8 cellular contexts compared by ENCODE assay signal in genomic region chr4:37454263-37454800, GRCh38.
DNase-seq lines count a peak whose midpoint lies in the region; ATAC-seq and TF ChIP-seq lines count a peak whose summit lies in the region.

No MANE protein-coding gene starts in this region.

- intact Hi-C loops in ovary (cut with DNase I) = no loop called here

- TF ChIP-seq CTCF in Loucy (conservative IDR thresholded peaks at IDR 0.05; ENCODE audit: low read length) (no peak), epithelial cell of esophagus (IDR thresholded peaks at IDR 0.05; ENCODE audit: insufficient read depth, low read depth, low read length, missing control alignments) (no peak), ovary (IDR thresholded peaks at IDR 0.05) (no peak)

- no peak overlapping the region for H3K4me3 ChIP-seq in CD4-positive, CD25-positive, alpha-beta regulatory T cell (ENCODE audit: low read depth, low read length)
- peak overlapping the region; percentile 37 for H3K4me3 ChIP-seq in Loucy (ENCODE audit: low read length, poor library complexity, severe bottlenecking)
- peak overlapping the region; percentile 39 for H3K4me3 ChIP-seq in epithelial cell of esophagus (ENCODE audit: low read length)
- peak overlapping the region; percentile 47 for H3K4me3 ChIP-seq in ovary

- peaks cover 85% of the 10 kb centered on the region for H3K27me3 Mint-ChIP-seq in CD4-positive, CD25-positive, alpha-beta regulatory T cell
- peaks cover 78% of the 10 kb centered on the region for H3K27me3 Mint-ChIP-seq in activated T-cell treated with anti-CD3 and anti-CD28 coated beads, Interleukin-2, amount 50 U/mL, for 24 hours

- H3K4me1 Mint-ChIP-seq in CD4-positive, CD25-positive, alpha-beta regulatory T cell = peaks cover 0 to 13% (median 2%) of the 10 kb centered on the region in 4 donors
- peaks cover 14% of the 10 kb centered on the region for H3K4me1 Mint-ChIP-seq in activated T-cell treated with anti-CD3 and anti-CD28 coated beads, Interleukin-2, amount 50 U/mL, for 24 hours (ENCODE audit: low read depth)

- no peak overlapping the region for H3K27ac ChIP-seq in CD4-positive, CD25-positive, alpha-beta regulatory T cell (ENCODE audit: insufficient read depth, low read length, poor library complexity, severe bottlenecking)
- no peak overlapping the region for H3K27ac ChIP-seq in ovary

- H3K9me3 Mint-ChIP-seq in CD4-positive, CD25-positive, alpha-beta regulatory T cell = peaks cover 0 to 1% (median 0%) of the 10 kb centered on the region in 7 donors
- H3K9me3 Mint-ChIP-seq in activated T-cell treated with anti-CD3 and anti-CD28 coated beads, Interleukin-2, amount 50 U/mL, for 24 hours = no peaks in the 10 kb centered on the region

- H3K27me3 ChIP-seq in CD4-positive, CD25-positive, alpha-beta regulatory T cell (ENCODE audit: control insufficient read depth, insufficient read depth, low read length) = peaks cover 28% of the 10 kb centered on the region
- H3K27me3 ChIP-seq in Loucy (ENCODE audit: insufficient read depth, low read length, poor library complexity, severe bottlenecking) (peaks cover 17% of the 10 kb centered on the region), ovary (no peaks in the 10 kb centered on the region)

- no peak overlapping the region for H3K27ac Mint-ChIP-seq in CD4-positive, CD25-positive, alpha-beta regulatory T cell
- no peak overlapping the region for H3K27ac Mint-ChIP-seq in activated T-cell treated with anti-CD3 and anti-CD28 coated beads, Interleukin-2, amount 50 U/mL, for 24 hours

- H2AFZ ChIP-seq in Loucy (ENCODE audit: low read length) = no peak overlapping the region

- no peaks in the 10 kb centered on the region for H3K9me3 ChIP-seq in CD4-positive, CD25-positive, alpha-beta regulatory T cell (ENCODE audit: control insufficient read depth in 2 of 2, low read length in 2 of 2)
- H3K9me3 ChIP-seq in Loucy (ENCODE audit: insufficient read depth, low read depth, low read length) = no peaks in the 10 kb centered on the region
- H3K9me3 ChIP-seq in ovary = no peaks in the 10 kb centered on the region

- no peaks in the 10 kb centered on the region for H3K36me3 Mint-ChIP-seq in CD4-positive, CD25-positive, alpha-beta regulatory T cell
- no peaks in the 10 kb centered on the region for H3K36me3 Mint-ChIP-seq in activated T-cell treated with anti-CD3 and anti-CD28 coated beads, Interleukin-2, amount 50 U/mL, for 24 hours (ENCODE audit: low read depth)

- TF ChIP-seq EP300 in ovary (IDR thresholded peaks at IDR 0.05) = no peak

- no peaks in the 10 kb centered on the region for H3K79me2 ChIP-seq in Loucy (ENCODE audit: insufficient read depth, low read length)

- H3F3A ChIP-seq in Loucy (ENCODE audit: low read depth) = no peaks in the 10 kb centered on the region

- H3K9ac ChIP-seq in Loucy (ENCODE audit: low read depth, low read length, poor library complexity, severe bottlenecking) = no peak overlapping the region

- H3K36me3 ChIP-seq in CD4-positive, CD25-positive, alpha-beta regulatory T cell (ENCODE audit: control insufficient read depth, insufficient read depth, low read length) = no peaks in the 10 kb centered on the region
- H3K36me3 ChIP-seq in Loucy (ENCODE audit: insufficient read depth, low read length) (no peaks in the 10 kb centered on the region), ovary (no peaks in the 10 kb centered on the region)

- WGBS in ovary, 3 donors = 4 to 7% (median 5%) methylated on average over 11 of the region's 11 CpGs

- peak overlapping the region; percentile 18 for H3K4me2 ChIP-seq in Loucy (ENCODE audit: low read depth, low read length, poor library complexity, severe bottlenecking)

- no peak for DNase-seq in CD4-positive, CD25-positive, alpha-beta regulatory T cell
- DNase-seq in epithelial cell of esophagus (ENCODE audit: low read depth) = no peak
- no peak for DNase-seq in ovary
- no peak for DNase-seq in SK-N-DZ (ENCODE audit: low spot score)
- no peak for DNase-seq in islet precursor cell
- no peak for DNase-seq in activated CD4-positive, alpha-beta T cell treated with anti-CD3 and anti-CD28 coated beads, Interleukin-2, amount 50 U/mL, for 4 hours
- no peak for DNase-seq in activated T-cell treated with anti-CD3 and anti-CD28 coated beads, Interleukin-2, amount 50 U/mL, for 24 hours

- H4K20me1 ChIP-seq in Loucy (ENCODE audit: insufficient read depth, low read length, poor library complexity, severe bottlenecking) = no peaks in the 10 kb centered on the region

- H3K9me2 ChIP-seq in Loucy (replicated peaks; ENCODE audit: low read depth, low read length) = no peaks in the 10 kb centered on the region

- ATAC-seq in CD4-positive, CD25-positive, alpha-beta regulatory T cell (ENCODE audit: low read depth in 2 of 2) = no peak

- peaks cover 7% of the 10 kb centered on the region for H3K4me1 ChIP-seq in CD4-positive, CD25-positive, alpha-beta regulatory T cell (ENCODE audit: control insufficient read depth, insufficient read depth, low read length, poor library complexity, severe bottlenecking)
- H3K4me1 ChIP-seq in Loucy (ENCODE audit: insufficient read depth, low read length, poor library complexity, severe bottlenecking) (peaks cover 3% of the 10 kb centered on the region), ovary (ENCODE audit: insufficient read depth) (peaks cover 1% of the 10 kb centered on the region)

- no peak for TF ChIP-seq POLR2A in ovary (IDR thresholded peaks at IDR 0.05)

- H3K4me3 Mint-ChIP-seq in CD4-positive, CD25-positive, alpha-beta regulatory T cell = peak overlapping the region in 3 of 4 donors; percentile 44 to 85 (median 65)
- H3K4me3 Mint-ChIP-seq in activated T-cell treated with anti-CD3 and anti-CD28 coated beads, Interleukin-2, amount 50 U/mL, for 24 hours = no peak overlapping the region
